Comparison of ENCODE assay signal across 11 cellular contexts in genomic region chr1:205626216-205626615, GRCh38. TPM values are rescaled to one million over a fixed set of nuclear protein-coding genes. Genes with fewer than 3 reads are reported as not detected.
A peak's percentile ranks its signal among the peaks of the same experiment; 100 is the strongest.
DNase-seq lines count a peak whose midpoint lies in the region; ATAC-seq and TF ChIP-seq lines count a peak whose summit lies in the region.
"Had no signal": no experiment of that assay in that cellular context is flagged by ENCODE, and none has a peak within 500 bp of the region (broad histone marks: within the 10 kb centered on the region; RNA-seq: fewer than 3 reads in every experiment).

No MANE protein-coding gene starts in this region.

- H3K79me2 ChIP-seq in Karpas-422 (ENCODE audit: low read length), result peaks cover 94% of the 10 kb centered on the region

- peaks cover 46% of the 10 kb centered on the region for H3K4me1 ChIP-seq in Karpas-422 (ENCODE audit: low read length)

- peaks cover 38% of the 10 kb centered on the region for H3K4me1 Mint-ChIP-seq in T-helper 1 cell treated with Interleukin-12 subunit alpha and Interleukin-12 subunit beta and Interleukin-4 antibody, amounts not matched to agents 30 μg/mL and 1 μg/mL, for 36 hours (ENCODE audit: low read depth)
- H3K4me1 Mint-ChIP-seq in activated CD8-positive, alpha-beta T cell treated with anti-CD3 and anti-CD28 coated beads for 36 hours (ENCODE audit: low read depth), result peaks cover 52% of the 10 kb centered on the region
- peaks cover 30 to 78% (median 74%) of the 10 kb centered on the region in 4 donors for H3K4me1 Mint-ChIP-seq in naive thymus-derived CD8-positive, alpha-beta T cell

- H3K4me2 ChIP-seq in Karpas-422 (ENCODE audit: low read depth, low read length, poor library complexity, severe bottlenecking), result peak overlapping the region; percentile 97

- H4K20me1 ChIP-seq in Karpas-422 (ENCODE audit: insufficient read depth, low read depth, low read length), result peaks cover 15% of the 10 kb centered on the region; the same call in 1 of the 2 replicates

- no peak for TF ChIP-seq CTCF in activated CD8-positive, alpha-beta T cell treated with anti-CD3 and anti-CD28 coated beads for 36 hours (IDR thresholded peaks at IDR 0.05)

- peak overlapping the region; percentile 38 for H3K27ac ChIP-seq in Karpas-422 (ENCODE audit: low read length)
- H3K27ac ChIP-seq: prostate gland, upper lobe of left lung had no signal

- H3K27me3 Mint-ChIP-seq in T-helper 1 cell treated with Interleukin-12 subunit alpha and Interleukin-12 subunit beta and Interleukin-4 antibody, amounts not matched to agents 30 μg/mL and 1 μg/mL, for 36 hours (ENCODE audit: low read depth), result no peaks in the 10 kb centered on the region
- H3K27me3 Mint-ChIP-seq in activated CD8-positive, alpha-beta T cell treated with anti-CD3 and anti-CD28 coated beads for 36 hours, result no peaks in the 10 kb centered on the region
- H3K27me3 Mint-ChIP-seq in naive thymus-derived CD8-positive, alpha-beta T cell, result no peaks in the 10 kb centered on the region

- POLR2A ChIA-PET in activated CD8-positive, alpha-beta T cell treated with anti-CD3 and anti-CD28 coated beads for 36 hours (lab: Charles Lee), result interaction anchor here (0.6 to 0.8 kb wide), 2 partner anchors 14 to 257 kb away, joined by 3 read pairs; no protein-coding TSS in a partner anchor
- POLR2A ChIA-PET in naive thymus-derived CD8-positive, alpha-beta T cell (lab: Charles Lee), result no interaction called here

- no peak for ATAC-seq in activated CD8-positive, alpha-beta T cell treated with anti-CD3 and anti-CD28 coated beads for 36 hours
- ATAC-seq in naive thymus-derived CD8-positive, alpha-beta T cell, result no peak

- no peaks in the 10 kb centered on the region for H3K27me3 ChIP-seq in Karpas-422 (ENCODE audit: low read length)
- H3K27me3 ChIP-seq: upper lobe of left lung had no signal

- H3K9ac ChIP-seq in Karpas-422 (ENCODE audit: low read length), result peak overlapping the region; percentile 2; the same call in 1 of the 2 replicates

- H3K36me3 Mint-ChIP-seq in T-helper 1 cell treated with Interleukin-12 subunit alpha and Interleukin-12 subunit beta and Interleukin-4 antibody, amounts not matched to agents 30 μg/mL and 1 μg/mL, for 36 hours (ENCODE audit: low read depth), result peaks cover 29% of the 10 kb centered on the region
- H3K36me3 Mint-ChIP-seq in activated CD8-positive, alpha-beta T cell treated with anti-CD3 and anti-CD28 coated beads for 36 hours (ENCODE audit: low read depth), result peaks cover 49% of the 10 kb centered on the region
- H3K36me3 Mint-ChIP-seq in naive thymus-derived CD8-positive, alpha-beta T cell, result peaks cover 0 to 70% (median 9%) of the 10 kb centered on the region in 3 donors

- H3K9me2 ChIP-seq in Karpas-422 (replicated peaks; ENCODE audit: insufficient read depth, low read length), result no peaks in the 10 kb centered on the region

- H3K9me3 Mint-ChIP-seq in T-helper 1 cell treated with Interleukin-12 subunit alpha and Interleukin-12 subunit beta and Interleukin-4 antibody, amounts not matched to agents 30 μg/mL and 1 μg/mL, for 36 hours, result no peaks in the 10 kb centered on the region
- H3K9me3 Mint-ChIP-seq in activated CD8-positive, alpha-beta T cell treated with anti-CD3 and anti-CD28 coated beads for 36 hours, result no peaks in the 10 kb centered on the region
- H3K9me3 Mint-ChIP-seq in naive thymus-derived CD8-positive, alpha-beta T cell, result no peaks in the 10 kb centered on the region

- H2AFZ ChIP-seq in Karpas-422 (ENCODE audit: low read length), result no peak overlapping the region

- intact Hi-C loops in activated CD8-positive, alpha-beta T cell treated with anti-CD3 and anti-CD28 coated beads for 36 hours (cut with micrococcal nuclease), result no loop called here

- no peaks in the 10 kb centered on the region for H3K9me3 ChIP-seq in Karpas-422 (ENCODE audit: low read length)
- H3K9me3 ChIP-seq: prostate gland, upper lobe of left lung had no signal

- H3K27ac Mint-ChIP-seq in T-helper 1 cell treated with Interleukin-12 subunit alpha and Interleukin-12 subunit beta and Interleukin-4 antibody, amounts not matched to agents 30 μg/mL and 1 μg/mL, for 36 hours, result peak overlapping the region; percentile 32
- peak overlapping the region; percentile 53 for H3K27ac Mint-ChIP-seq in activated CD8-positive, alpha-beta T cell treated with anti-CD3 and anti-CD28 coated beads for 36 hours
- peak overlapping the region; percentile 18 to 97 (median 76) for H3K27ac Mint-ChIP-seq in naive thymus-derived CD8-positive, alpha-beta T cell

- no peak for DNase-seq in T-helper 1 cell
- peak; percentile 56 for DNase-seq in Karpas-422
- no peak for DNase-seq in activated CD8-positive, alpha-beta T cell treated with anti-CD3 and anti-CD28 coated beads for 36 hours
- DNase-seq in naive thymus-derived CD8-positive, alpha-beta T cell, result no peak
- no peak for DNase-seq in kidney tubule cell (ENCODE audit: low spot score)
- DNase-seq in hepatic stellate cell (ENCODE audit: low spot score), result no peak
- no peak for DNase-seq in NCI-H82 (lab: John Stamatoyannopoulos, UW)
- DNase-seq: NCI-H187 treated with DMSO at 0.1 percent for 48 hours, upper lobe of left lung had no signal

- CTCF ChIA-PET in activated CD8-positive, alpha-beta T cell treated with anti-CD3 and anti-CD28 coated beads for 36 hours (lab: Charles Lee), result interaction anchor here (1.3 kb wide), 1 partner anchor 35 kb away, joined by 6 read pairs; no protein-coding TSS in a partner anchor

- peaks cover 19% of the 10 kb centered on the region for H3K36me3 ChIP-seq in Karpas-422 (ENCODE audit: insufficient read depth, low read length)
- H3K36me3 ChIP-seq: prostate gland had no signal

- peak overlapping the region; percentile 8 for H3K4me3 Mint-ChIP-seq in T-helper 1 cell treated with Interleukin-12 subunit alpha and Interleukin-12 subunit beta and Interleukin-4 antibody, amounts not matched to agents 30 μg/mL and 1 μg/mL, for 36 hours
- no peak overlapping the region for H3K4me3 Mint-ChIP-seq in activated CD8-positive, alpha-beta T cell treated with anti-CD3 and anti-CD28 coated beads for 36 hours
- peak overlapping the region; percentile 31 to 71 (median 56) for H3K4me3 Mint-ChIP-seq in naive thymus-derived CD8-positive, alpha-beta T cell

- no peak overlapping the region for H3K4me3 ChIP-seq in Karpas-422 (ENCODE audit: low read length)
- H3K4me3 ChIP-seq: prostate gland, upper lobe of left lung had no signal

RNA-seq across cellular contexts. Expression of gene ELK4, which starts 5.6 kb away (rescaled TPM):
- total RNA-seq in Karpas-422 (2014; rRNA removed; shearing (Covaris generic); ENCODE audit: low replicate concordance), result 24.4 and 57.3 TPM in 2 replicates
- total RNA-seq in activated CD8-positive, alpha-beta T cell treated with anti-CD3 and anti-CD28 coated beads for 36 hours, result 10 to 100 TPM; 61.5 to 62.1 TPM
- total RNA-seq in naive thymus-derived CD8-positive, alpha-beta T cell, result 100 to 1,000 TPM; 194 to 204 TPM
- polyA plus RNA-seq in naive thymus-derived CD8-positive, alpha-beta T cell, result 1 to 10 TPM; 4.5 to 8.3 (median 5.8) TPM

RNA-seq across cellular contexts. Expression of gene SLC45A3, which starts 54.1 kb away (rescaled TPM):
- total RNA-seq in Karpas-422 (2014; rRNA removed; shearing (Covaris generic); ENCODE audit: low replicate concordance), result not detected in 2 replicates
- total RNA-seq in activated CD8-positive, alpha-beta T cell treated with anti-CD3 and anti-CD28 coated beads for 36 hours, result under 1 TPM; 0.38 to 0.65 TPM
- under 1 TPM; 0.25 to 0.36 TPM for total RNA-seq in naive thymus-derived CD8-positive, alpha-beta T cell
- polyA plus RNA-seq in naive thymus-derived CD8-positive, alpha-beta T cell, result not detected
